In genomic region chrX:151516538-151517187, GRCh38 we compare ENCODE assay signal across 35 cellular contexts. TPM values are rescaled to one million over a fixed set of nuclear protein-coding genes. Genes with fewer than 3 reads are reported as not detected.
"Had no signal": no experiment of that assay in that cellular context is flagged by ENCODE, and none has a peak within 500 bp of the region (broad histone marks: within the 10 kb centered on the region; RNA-seq: fewer than 3 reads in every experiment).

No MANE protein-coding gene starts in this region.

- FAIRE-seq: colon, islet of Langerhans had no signal

- DNase-seq: effector CD8-positive, alpha-beta T cell; endodermal cell; foreskin fibroblast; gastrocnemius medialis; head of caudate nucleus; left cardiac atrium; left lung; naive thymus-derived CD8-positive, alpha-beta T cell; nephron progenitor cell; occipital lobe; ovary; posterior cingulate gyrus; psoas muscle; sigmoid colon; stimulated activated CD4-positive, alpha-beta T cell treated with anti-CD3 and anti-CD28 coated beads, Interleukin-2, amount 100 ng/mL, for 24 hours; stimulated activated CD4-positive, alpha-beta T cell treated with anti-CD3 and anti-CD28 coated beads, Interleukin-4, amount 100 ng/mL, for 24 hours; stimulated activated naive CD4-positive, alpha-beta T cell treated with Interleukin-2 at 50 U/mL for 16 hours; stomach; tibial artery had no signal

- H3K27ac ChIP-seq: epithelial cell of prostate, gastrocnemius medialis, left lung, ovary, psoas muscle, sigmoid colon, stomach, tibial artery had no signal

- H3K4me1 ChIP-seq: gastrocnemius medialis, left lung, psoas muscle, sigmoid colon, stomach, tibial artery had no signal

- ATAC-seq: esophagus mucosa; gastrocnemius medialis; left cardiac atrium; left lung; naive thymus-derived CD8-positive, alpha-beta T cell; psoas muscle; right cardiac atrium; stimulated activated effector memory CD8-positive, alpha-beta T cell treated with anti-CD3 and anti-CD28 coated beads, Interleukin-12 subunit alpha, Interleukin-12 subunit beta, amount 100 ng/mL, for 72 hours had no signal

- H3K36me3 ChIP-seq: gastrocnemius medialis, left lung, ovary, sigmoid colon, stomach, tibial artery had no signal

- H3K9me3 ChIP-seq: gastrocnemius medialis, left lung, ovary, psoas muscle, sigmoid colon, stomach, tibial artery had no signal

- H3K27me3 ChIP-seq: gastrocnemius medialis, left lung, ovary, sigmoid colon, stomach, tibial artery had no signal

- H3K4me3 ChIP-seq: gastrocnemius medialis, left lung, ovary, psoas muscle, sigmoid colon, stomach, tibial artery had no signal

RNA-seq across cellular contexts. Expression of gene PASD1, which starts 46.8 kb away (rescaled TPM):
- total RNA-seq: endodermal cell; esophagus mucosa; gastrocnemius medialis; glomerular endothelial cell; kidney epithelial cell; left cardiac atrium; left lung; lower leg skin; lung microvascular endothelial cell; mesenteric fat pad; myocyte; naive thymus-derived CD8-positive, alpha-beta T cell; occipital lobe; ovary; psoas muscle; renal cortical epithelial cell; right cardiac atrium; sigmoid colon; stomach; subcutaneous adipose tissue; temporal lobe; urinary bladder had no signal
- polyA plus RNA-seq: naive thymus-derived CD8-positive, alpha-beta T cell; right cardiac atrium; sigmoid colon; stomach; urinary bladder had no signal
